ENCODE assay signal across 9 cellular contexts in the genomic region with DNA sequence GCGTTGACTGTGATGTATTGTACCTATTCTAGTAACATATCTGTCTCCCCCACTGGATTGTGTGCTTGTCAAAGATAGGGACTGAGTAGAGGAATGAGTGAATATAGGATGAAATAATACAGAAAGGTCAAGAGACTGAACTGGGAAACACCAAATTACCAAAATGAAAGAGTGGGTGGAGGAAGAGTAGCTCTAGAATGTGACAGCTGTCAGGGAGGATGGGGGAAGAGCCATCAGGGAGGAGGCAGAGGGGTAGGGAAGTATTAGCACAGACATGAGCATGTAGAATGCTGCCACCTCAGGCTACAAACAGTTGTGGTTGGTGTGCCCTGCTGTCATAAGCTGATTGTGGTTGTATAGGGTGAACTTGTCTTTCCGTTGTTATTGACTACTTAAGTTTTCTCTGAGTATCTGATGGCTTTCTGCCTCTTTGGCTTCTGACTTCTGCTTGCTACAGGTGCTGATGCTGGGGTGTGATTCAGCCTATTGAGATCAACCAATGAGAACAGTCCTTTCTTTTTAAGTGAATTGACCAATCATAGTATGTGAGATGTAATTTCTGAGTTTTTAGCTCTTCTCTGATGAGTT. TPM values are rescaled to one million over a fixed set of nuclear protein-coding genes. Genes with fewer than 3 reads are reported as not detected.
A peak's percentile ranks its signal among the peaks of the same experiment; 100 is the strongest.
DNase-seq lines count a peak whose midpoint lies in the region; ATAC-seq and TF ChIP-seq lines count a peak whose summit lies in the region.
"Had no signal": no experiment of that assay in that cellular context is flagged by ENCODE, and none has a peak within 500 bp of the region (broad histone marks: within the 10 kb centered on the region; RNA-seq: fewer than 3 reads in every experiment).

No MANE protein-coding gene starts in this region.

- POLR2A ChIA-PET in Caco-2 (lab: Charles Lee) = no interaction called here

- H3K4me1 ChIP-seq in Caco-2 = peaks cover 30% of the 10 kb centered on the region

- no peaks in the 10 kb centered on the region for H3K9me3 ChIP-seq in Caco-2

- TF ChIP-seq CTCF in Caco-2 (IDR thresholded peaks at IDR 0.05; ENCODE audit: insufficient read depth in 1 of 2, low read depth in 1 of 2, low read length in 1 of 2, severe bottlenecking in 1 of 2, unreplicated experiment in 1 of 2) (no peak), dorsolateral prefrontal cortex (IDR thresholded peaks at IDR 0.05 in 54 of 56, conservative IDR thresholded peaks at IDR 0.05 in 2 of 56; ENCODE audit: low read depth in 1 of 56, partially characterized antibody in 56 of 56) (no peak)

- no peak overlapping the region for H3K4me3 ChIP-seq in Caco-2 (ENCODE audit: low read depth, low read length)
- no peak overlapping the region for H3K4me3 ChIP-seq in dorsolateral prefrontal cortex

- CTCF ChIA-PET in Caco-2 (lab: Charles Lee) = no interaction called here

- DNase-seq in RKO (ENCODE audit: low spot score) = peak; percentile 23
- DNase-seq in activated effector memory CD4-positive, alpha-beta T cell treated with Interleukin-2 at 50 U/mL for 16 hours = peak; percentile 57
- peak; percentile 37 for DNase-seq in renal cortical epithelial cell (ENCODE audit: low read depth)
- no peak for DNase-seq in Caco-2
- no peak for DNase-seq in iPS-NIHi11 (ENCODE audit: low spot score)
- DNase-seq in dorsolateral prefrontal cortex = no peak

- BruUV-seq in Caco-2 (replicated peaks; lab: Mats Ljungman, UMichigan) = no TSS peak

- no peak overlapping the region for H3K27ac Mint-ChIP-seq in Caco-2 (ENCODE audit: unreplicated experiment)

- peak; percentile 47 for ATAC-seq in GM18907 (IDR thresholded peaks at IDR 0.05; ENCODE audit: unreplicated experiment)
- peak; percentile 40 for ATAC-seq in HG02981 (IDR thresholded peaks at IDR 0.05; ENCODE audit: unreplicated experiment)

- H3K27me3 Mint-ChIP-seq in Caco-2 (ENCODE audit: insufficient read depth, unreplicated experiment) = no peaks in the 10 kb centered on the region

- no peaks in the 10 kb centered on the region for H3K27me3 ChIP-seq in Caco-2 (replicated peaks; ENCODE audit: control insufficient read depth, insufficient read depth, low read length)
- H3K27me3 ChIP-seq in dorsolateral prefrontal cortex = no peaks in the 10 kb centered on the region

- intact Hi-C loops in Caco-2 (cut with micrococcal nuclease; ENCODE audit: unreplicated experiment) (no loop called here), dorsolateral prefrontal cortex (cut with DNase I) (no loop called here)

- H3K27ac ChIP-seq in dorsolateral prefrontal cortex = no peak overlapping the region
- H3K27ac ChIP-seq: parathyroid adenoma had no signal

- H3K4me3 Mint-ChIP-seq in Caco-2 (ENCODE audit: unreplicated experiment) = no peak overlapping the region

- H3K9me3 Mint-ChIP-seq in Caco-2 (ENCODE audit: unreplicated experiment) = no peaks in the 10 kb centered on the region

- H3K4me1 Mint-ChIP-seq in Caco-2 (ENCODE audit: low read depth, unreplicated experiment) = peaks cover 14% of the 10 kb centered on the region

- no peaks in the 10 kb centered on the region for H3K36me3 ChIP-seq in Caco-2 (ENCODE audit: control insufficient read depth, insufficient read depth, low read length)

- peaks cover 5% of the 10 kb centered on the region for H3K36me3 Mint-ChIP-seq in Caco-2 (ENCODE audit: insufficient read depth, unreplicated experiment)

RNA-seq across cellular contexts. Expression of gene CCSER2, which starts 5.6 kb away (rescaled TPM):
- total RNA-seq in renal cortical epithelial cell (31.8 and 45.5 TPM in 2 replicates), Caco-2 (2022) (23.1 and 28.3 TPM in 2 replicates), dorsolateral prefrontal cortex (100 to 1,000 TPM; 103 to 206 (median 150) TPM)

Comparison
In these comparisons a context has a peak if more than half of its experiments do, and no peak if none do; other contexts are left out.
1. DNase-seq: peak in RKO (single experiment), activated effector memory CD4-positive, alpha-beta T cell treated with Interleukin-2 at 50 U/mL for 16 hours (single experiment) and renal cortical epithelial cell (single experiment); none in Caco-2 (0 of 2), iPS-NIHi11 (single experiment) and dorsolateral prefrontal cortex (0 of 10).